In genomic region chr5:144167998-144168397, GRCh38 we compare ENCODE assay signal across 2 cellular contexts.
TF ChIP-seq lines count a peak whose summit lies in the region.

No MANE protein-coding gene starts in this region.

TF ChIP-seq in GM12878, 131 proteins besides CTCF, POLR2A, EP300 and RAD21:
- no peak for TF ChIP-seq NFYA (IDR thresholded peaks at IDR 0.05; ENCODE audit: borderline replicate concordance, low read depth, low read length)
- TF ChIP-seq HDGF (IDR thresholded peaks at IDR 0.05), result no peak
- no peak for TF ChIP-seq TAF1 (IDR thresholded peaks at IDR 0.05; ENCODE audit: borderline replicate concordance, low read depth, low read length)
- no peak for TF ChIP-seq E4F1 (IDR thresholded peaks at IDR 0.05; ENCODE audit: borderline replicate concordance, partially characterized antibody)
- no peak for TF ChIP-seq NR2C2 (IDR thresholded peaks at IDR 0.05; ENCODE audit: borderline replicate concordance, control insufficient read depth, insufficient read length, low read depth)
- no peak for TF ChIP-seq SRF (IDR thresholded peaks at IDR 0.05; ENCODE audit: low read depth in 2 of 2, low read length in 2 of 2)

TF ChIP-seq in HEK293T, 16 proteins besides CTCF, POLR2A, EP300 and RAD21:
- TF ChIP-seq FOXK2 (IDR thresholded peaks at IDR 0.05) (no peak), LEF1 (IDR thresholded peaks at IDR 0.05; ENCODE audit: borderline replicate concordance) (no peak), PKNOX1 (IDR thresholded peaks at IDR 0.05) (no peak), FOXM1 (IDR thresholded peaks at IDR 0.05; ENCODE audit: borderline replicate concordance) (no peak), ARNT (IDR thresholded peaks at IDR 0.05) (no peak), SUZ12 (IDR thresholded peaks at IDR 0.05) (no peak)
